9 cellular contexts compared by ENCODE assay signal in genomic region chr1:1032428-1032827, GRCh38. TPM values are rescaled to one million over a fixed set of nuclear protein-coding genes. Genes with fewer than 3 reads are reported as not detected.
DNase-seq lines count a peak whose midpoint lies in the region; ATAC-seq and TF ChIP-seq lines count a peak whose summit lies in the region.
"Had no signal": no experiment of that assay in that cellular context is flagged by ENCODE, and none has a peak within 500 bp of the region (broad histone marks: within the 10 kb centered on the region; RNA-seq: fewer than 3 reads in every experiment).

No MANE protein-coding gene starts in this region.

- no peaks in the 10 kb centered on the region for H3K36me3 Mint-ChIP-seq in T-helper 1 cell treated with Interleukin-12 subunit alpha and Interleukin-12 subunit beta and Interleukin-4 antibody, amounts not matched to agents 30 μg/mL and 1 μg/mL, for 36 hours (ENCODE audit: low read depth)
- no peaks in the 10 kb centered on the region for H3K36me3 Mint-ChIP-seq in effector memory CD8-positive, alpha-beta T cell (ENCODE audit: insufficient read depth)

- no peak for DNase-seq in T-helper 1 cell
- peak; percentile 9 for DNase-seq in NCI-H2227 treated with DMSO at 0.1 percent for 48 hours (lab: John Stamatoyannopoulos, UW)
- DNase-seq in effector memory CD8-positive, alpha-beta T cell, result no peak
- DNase-seq in prostate gland (ENCODE audit: low spot score), result no peak
- DNase-seq in stimulated activated naive CD4-positive, alpha-beta T cell (lab: John Stamatoyannopoulos, UW), result no peak
- DNase-seq in Kasumi-1 (lab: John Stamatoyannopoulos, UW), result no peak
- DNase-seq in NCI-H2196 treated with DMSO at 0.1 percent for 48 hours (lab: John Stamatoyannopoulos, UW; ENCODE audit: unreplicated experiment), result no peak

- 44% methylated on average over 13 of the region's 16 CpGs for WGBS in prostate gland

- peaks cover 10% of the 10 kb centered on the region for H3K27me3 Mint-ChIP-seq in T-helper 1 cell treated with Interleukin-12 subunit alpha and Interleukin-12 subunit beta and Interleukin-4 antibody, amounts not matched to agents 30 μg/mL and 1 μg/mL, for 36 hours (ENCODE audit: low read depth)
- H3K27me3 Mint-ChIP-seq in effector memory CD8-positive, alpha-beta T cell, result peaks cover 21 to 41% of the 10 kb centered on the region in 2 donors

- no peaks in the 10 kb centered on the region for H3K4me1 Mint-ChIP-seq in T-helper 1 cell treated with Interleukin-12 subunit alpha and Interleukin-12 subunit beta and Interleukin-4 antibody, amounts not matched to agents 30 μg/mL and 1 μg/mL, for 36 hours (ENCODE audit: low read depth)
- H3K4me1 Mint-ChIP-seq in effector memory CD8-positive, alpha-beta T cell (ENCODE audit: low read depth in 2 of 2), result peaks cover 4 to 6% of the 10 kb centered on the region in 2 donors

- no peaks in the 10 kb centered on the region for H3K9me3 ChIP-seq in prostate gland
- H3K9me3 ChIP-seq: SJSA1 had no signal

- TF ChIP-seq POLR2A in prostate gland (IDR thresholded peaks at IDR 0.05), result no peak

- H3K27ac ChIP-seq in prostate gland, result peak overlapping the region in 1 of 2 donors; percentile 26
- H3K27ac ChIP-seq: SJSA1 had no signal

- TF ChIP-seq CTCF in prostate gland (IDR thresholded peaks at IDR 0.05), result no peak

- ATAC-seq in effector memory CD8-positive, alpha-beta T cell (replicated peaks), result no peak

- H3K4me3 ChIP-seq in prostate gland, result peak overlapping the region; percentile 27 to 46

- H3K36me3 ChIP-seq in prostate gland, result no peaks in the 10 kb centered on the region

- peaks cover 6% of the 10 kb centered on the region for H3K4me1 ChIP-seq in prostate gland (replicated peaks)

- H3K27ac Mint-ChIP-seq in T-helper 1 cell treated with Interleukin-12 subunit alpha and Interleukin-12 subunit beta and Interleukin-4 antibody, amounts not matched to agents 30 μg/mL and 1 μg/mL, for 36 hours, result peak overlapping the region; percentile 65
- H3K27ac Mint-ChIP-seq in effector memory CD8-positive, alpha-beta T cell, result no peak overlapping the region

- intact Hi-C loops in prostate gland (cut with DNase I), result no loop called here

- peak overlapping the region; percentile 62 for H3K4me3 Mint-ChIP-seq in T-helper 1 cell treated with Interleukin-12 subunit alpha and Interleukin-12 subunit beta and Interleukin-4 antibody, amounts not matched to agents 30 μg/mL and 1 μg/mL, for 36 hours
- peak overlapping the region; percentile 72 to 77 for H3K4me3 Mint-ChIP-seq in effector memory CD8-positive, alpha-beta T cell

- H3K9me3 Mint-ChIP-seq in T-helper 1 cell treated with Interleukin-12 subunit alpha and Interleukin-12 subunit beta and Interleukin-4 antibody, amounts not matched to agents 30 μg/mL and 1 μg/mL, for 36 hours, result no peaks in the 10 kb centered on the region
- H3K9me3 Mint-ChIP-seq in effector memory CD8-positive, alpha-beta T cell, result no peaks in the 10 kb centered on the region

- no peaks in the 10 kb centered on the region for H3K27me3 ChIP-seq in prostate gland (replicated peaks; ENCODE audit: insufficient read depth)
- H3K27me3 ChIP-seq: SJSA1 had no signal

RNA-seq across cellular contexts. Expression of gene AGRN, which starts 12.5 kb away (rescaled TPM):
- 10 to 100 TPM; 87.7 to 92.4 TPM for total RNA-seq in prostate gland

RNA-seq across cellular contexts. Expression of gene ISG15, which starts 19.1 kb away (rescaled TPM):
- total RNA-seq in prostate gland, result 10 to 100 TPM; 22.3 to 27.2 TPM

RNA-seq across cellular contexts. Expression of gene HES4, which starts 32.5 kb away (rescaled TPM):
- total RNA-seq in prostate gland, result 10 to 100 TPM; 45.8 to 82.6 TPM

RNA-seq across cellular contexts. Expression of gene RNF223, which starts 41.7 kb away (rescaled TPM):
- total RNA-seq in prostate gland, result 1 to 10 TPM; 1.4 to 1.8 TPM
- total RNA-seq: SJSA1 had no signal

RNA-seq across cellular contexts. Expression of gene PERM1, which starts 50.5 kb away (rescaled TPM):
- total RNA-seq in prostate gland, result 1 to 10 TPM in 1 of 2 donors, under 1 TPM in 1; 0.80 to 3.9 TPM
